In genomic region chr6:2102966-2103365, GRCh38 we compare ENCODE assay signal across 20 cellular contexts.
DNase-seq lines count a peak whose midpoint lies in the region; ATAC-seq, FAIRE-seq and TF ChIP-seq lines count a peak whose summit lies in the region.
"Had no signal": no experiment of that assay in that cellular context is flagged by ENCODE, and none has a peak within 500 bp of the region (broad histone marks: within the 10 kb centered on the region; RNA-seq: fewer than 3 reads in every experiment).

No MANE protein-coding gene starts in this region.

- intact Hi-C loops in endothelial cell of umbilical vein (cut with micrococcal nuclease) (loop anchor here (5.0 kb wide), 1 partner anchor 211 kb away; no protein-coding TSS in a partner anchor), pancreas (cut with DNase I) (loop anchor here in 2 of 3 donors (10.0 kb wide), 1 partner anchor 498 kb away; the partner anchor contains the start of gene FOXC1 (in 2 of the 2))

- H3F3A ChIP-seq in OCI-LY1 (ENCODE audit: insufficient read depth, low read length): no peaks in the 10 kb centered on the region

- TF ChIP-seq CTCF in OCI-LY1 (IDR thresholded peaks at IDR 0.05; ENCODE audit: low read length) (no peak), endothelial cell of umbilical vein (IDR thresholded peaks at IDR 0.05; ENCODE audit: extremely low read depth in 1 of 2, insufficient read depth in 1 of 2, low read depth in 1 of 2, low read length in 2 of 2) (no peak), pancreas (IDR thresholded peaks at IDR 0.05) (no peak)

- in situ Hi-C loops in ACHN (cut with HindIII; ENCODE audit: low pct_ligation_motif_present, low pct_unique_long_range_greater_than_20kb, low sequenced_read_pairs): no loop called here

- no TSS peak for BruUV-seq in endothelial cell of umbilical vein (replicated peaks; lab: Mats Ljungman, UMichigan)

- dilution Hi-C loops in endothelial cell of umbilical vein (cut with MboI; ENCODE audit: extremely low pct_ligation_motif_present, low sequenced_read_pairs): loop anchor here (25.0 kb wide), 3 partner anchors 316 to 534 kb away; partner anchors contain the start of gene FOXC1

- 49 to 55% methylated on average over 5 of the region's 5 CpGs for WGBS in pancreas, 2 donors

- TF ChIP-seq POLR2A in endothelial cell of umbilical vein (IDR thresholded peaks at IDR 0.05; ENCODE audit: low read depth, low read length): no peak

- H3K36me3 ChIP-seq in OCI-LY1 (ENCODE audit: insufficient read depth, low read length) (no peaks in the 10 kb centered on the region), endothelial cell of umbilical vein (ENCODE audit: control insufficient read depth in 2 of 2, extremely low read depth in 1 of 2, insufficient read depth in 2 of 2, low read length in 2 of 2) (no peaks in the 10 kb centered on the region), pancreas (no peaks in the 10 kb centered on the region), Karpas-422 (ENCODE audit: insufficient read depth, low read length) (no peaks in the 10 kb centered on the region)

- ATAC-seq in pancreas: peak in 3 of 4 donors; percentile 34 to 46 (median 44)
- ATAC-seq in GM18870 (IDR thresholded peaks at IDR 0.05; ENCODE audit: unreplicated experiment): no peak
- ATAC-seq in HG02798 (IDR thresholded peaks at IDR 0.05; ENCODE audit: poor library complexity, unreplicated experiment): no peak
- ATAC-seq: GM23338 had no signal

- H4K20me1 ChIP-seq in OCI-LY1 (ENCODE audit: insufficient read depth, low read length): no peaks in the 10 kb centered on the region
- H4K20me1 ChIP-seq in endothelial cell of umbilical vein (replicated peaks; ENCODE audit: control insufficient read depth, extremely low read depth, insufficient read depth, low read length): no peaks in the 10 kb centered on the region
- H4K20me1 ChIP-seq in Karpas-422 (ENCODE audit: insufficient read depth, low read depth, low read length): peaks cover 8% of the 10 kb centered on the region; the same call in 1 of the 2 replicates

- H3K9me2 ChIP-seq in OCI-LY1 (ENCODE audit: low read depth, low read length): no peaks in the 10 kb centered on the region
- H3K9me2 ChIP-seq in Karpas-422 (replicated peaks; ENCODE audit: insufficient read depth, low read length): no peaks in the 10 kb centered on the region

- POLR2A ChIA-PET in endothelial cell of umbilical vein (lab: Charles Lee): no interaction called here

- H3K4me3 ChIP-seq in OCI-LY1 (ENCODE audit: low read depth, low read length, poor library complexity, severe bottlenecking): peak overlapping the region; percentile 37
- H3K4me3 ChIP-seq in endothelial cell of umbilical vein (replicated peaks in 1 of 3; ENCODE audit: insufficient read depth in 1 of 3, low read depth in 1 of 3, low read length in 3 of 3): no peak overlapping the region
- no peak overlapping the region for H3K4me3 ChIP-seq in pancreas
- no peak overlapping the region for H3K4me3 ChIP-seq in Karpas-422 (ENCODE audit: low read length)
- H3K4me3 ChIP-seq: GM23338 had no signal

- H3K9me3 ChIP-seq in OCI-LY1 (ENCODE audit: low read length) (no peaks in the 10 kb centered on the region), endothelial cell of umbilical vein (replicated peaks; ENCODE audit: control insufficient read depth, insufficient read depth, low read length) (no peaks in the 10 kb centered on the region), pancreas (peaks cover 0 to 5% (median 0%) of the 10 kb centered on the region in 4 donors), Karpas-422 (ENCODE audit: low read length) (no peaks in the 10 kb centered on the region)

- FAIRE-seq in endothelial cell of umbilical vein (lab: Jason Lieb, UNC) (no peak), pancreas (lab: Jason Lieb, UNC) (no peak)
- FAIRE-seq: D721Med, RCC 7860 had no signal

- peaks cover 36% of the 10 kb centered on the region for H3K4me1 ChIP-seq in OCI-LY1 (ENCODE audit: insufficient read depth, low read length, severe bottlenecking)
- peaks cover 21% of the 10 kb centered on the region for H3K4me1 ChIP-seq in endothelial cell of umbilical vein (ENCODE audit: control insufficient read depth, extremely low read depth, insufficient read depth, low read length)
- peaks cover 8 to 15% (median 12%) of the 10 kb centered on the region in 3 donors for H3K4me1 ChIP-seq in pancreas
- H3K4me1 ChIP-seq in Karpas-422 (ENCODE audit: low read length): no peaks in the 10 kb centered on the region

- H3K27ac ChIP-seq in OCI-LY1 (ENCODE audit: low read depth, low read length, poor library complexity, severe bottlenecking): peak overlapping the region; percentile 86
- peak overlapping the region; percentile 22 for H3K27ac ChIP-seq in endothelial cell of umbilical vein (ENCODE audit: insufficient read depth, low read depth, low read length)
- H3K27ac ChIP-seq in pancreas: peak overlapping the region in 1 of 4 donors; percentile 35
- no peak overlapping the region for H3K27ac ChIP-seq in Karpas-422 (ENCODE audit: low read length)
- H3K27ac ChIP-seq: HL-60 had no signal

- CTCF ChIA-PET in endothelial cell of umbilical vein (lab: Charles Lee): interaction anchor here (0.7 to 3.4 kb wide), 4 partner anchors 208 to 498 kb away, joined by 3 to 49 read pairs (median 11); partner anchors contain the start of gene FOXC1

- H3K4me2 ChIP-seq in OCI-LY1 (ENCODE audit: low read length) (peak overlapping the region; percentile 56), endothelial cell of umbilical vein (ENCODE audit: insufficient read depth, low read length) (peak overlapping the region; percentile 93), Karpas-422 (ENCODE audit: low read depth, low read length, poor library complexity, severe bottlenecking) (no peak overlapping the region)
- H3K4me2 ChIP-seq: GM23338 had no signal

- DNase-seq in ACHN: peak; percentile 7
- peak; percentile 69 for DNase-seq in endothelial cell of umbilical vein (ENCODE audit: low read depth, low spot score)
- DNase-seq in pancreas: no peak
- no peak for DNase-seq in Karpas-422
- DNase-seq: CD4-positive, alpha-beta T cell; DND-41; GDM1; HFFc6; KBM-7; NCI-H1105; NCI-H187; NCI-H2171 treated with DMSO at 0.1 percent for 48 hours; NCI-H774 had no signal

- H3K27me3 ChIP-seq in OCI-LY1 (ENCODE audit: insufficient read depth, low read length) (no peaks in the 10 kb centered on the region), endothelial cell of umbilical vein (ENCODE audit: control insufficient read depth in 2 of 2, insufficient read depth in 2 of 2, low read length in 2 of 2) (no peaks in the 10 kb centered on the region), pancreas (no peaks in the 10 kb centered on the region), Karpas-422 (ENCODE audit: low read length) (no peaks in the 10 kb centered on the region)

- H3K79me2 ChIP-seq in OCI-LY1 (ENCODE audit: insufficient read depth, low read length) (no peaks in the 10 kb centered on the region), endothelial cell of umbilical vein (ENCODE audit: control insufficient read depth, insufficient read depth, low read length) (no peaks in the 10 kb centered on the region), Karpas-422 (ENCODE audit: low read length) (no peaks in the 10 kb centered on the region)

- H2AFZ ChIP-seq in OCI-LY1 (ENCODE audit: low read length): 0 out of 2 replicates have a peak overlapping the region, but pooled peaks have one; percentile 79
- H2AFZ ChIP-seq in endothelial cell of umbilical vein (ENCODE audit: low read depth, low read length): no peak overlapping the region
- no peak overlapping the region for H2AFZ ChIP-seq in Karpas-422 (ENCODE audit: low read length)
- H2AFZ ChIP-seq: GM23338 had no signal

- no peaks in the 10 kb centered on the region for H3K9me1 ChIP-seq in endothelial cell of umbilical vein (replicated peaks; ENCODE audit: control insufficient read depth, extremely low read depth, insufficient read depth, low read length)

- peak overlapping the region; percentile 52 for H3K9ac ChIP-seq in OCI-LY1 (ENCODE audit: low read length)
- no peak overlapping the region for H3K9ac ChIP-seq in endothelial cell of umbilical vein (replicated peaks; ENCODE audit: extremely low read depth, insufficient read depth, low read length)
- H3K9ac ChIP-seq in Karpas-422 (ENCODE audit: low read length): no peak overlapping the region

TF ChIP-seq in endothelial cell of umbilical vein, 7 proteins besides CTCF, POLR2A, EP300 and RAD21:
- no peak for TF ChIP-seq POLR2AphosphoS5 (IDR thresholded peaks at IDR 0.05; ENCODE audit: insufficient read depth, low read depth, low read length)
- TF ChIP-seq MYC (IDR thresholded peaks at IDR 0.05; ENCODE audit: low read depth, low read length): no peak
- no peak for TF ChIP-seq FOS (IDR thresholded peaks at IDR 0.05; ENCODE audit: borderline replicate concordance, insufficient read depth, low read length)
- no peak for TF ChIP-seq MAX (IDR thresholded peaks at IDR 0.05; ENCODE audit: insufficient read depth, insufficient read length)
- TF ChIP-seq JUN (IDR thresholded peaks at IDR 0.05; ENCODE audit: borderline replicate concordance, insufficient read depth, insufficient read length, low read depth): no peak
- TF ChIP-seq EZH2 (IDR thresholded peaks at IDR 0.05; ENCODE audit: borderline replicate concordance, low read depth, low read length, severe bottlenecking): no peak
- TF ChIP-seq GATA2 (IDR thresholded peaks at IDR 0.05; ENCODE audit: insufficient read depth, insufficient read length, low read depth, low read length): no peak

Comparison
In these comparisons a context has a peak if more than half of its experiments do, and no peak if none do; other contexts are left out.
1. DNase-seq: peak in ACHN (single experiment) and endothelial cell of umbilical vein (single experiment); none in pancreas (0 of 6) and Karpas-422 (single experiment).
2. ATAC-seq: peak in pancreas (3 of 4); none in GM18870 (single experiment) and HG02798 (single experiment).